Comparison of ENCODE assay signal across 21 cellular contexts in the genomic region with DNA sequence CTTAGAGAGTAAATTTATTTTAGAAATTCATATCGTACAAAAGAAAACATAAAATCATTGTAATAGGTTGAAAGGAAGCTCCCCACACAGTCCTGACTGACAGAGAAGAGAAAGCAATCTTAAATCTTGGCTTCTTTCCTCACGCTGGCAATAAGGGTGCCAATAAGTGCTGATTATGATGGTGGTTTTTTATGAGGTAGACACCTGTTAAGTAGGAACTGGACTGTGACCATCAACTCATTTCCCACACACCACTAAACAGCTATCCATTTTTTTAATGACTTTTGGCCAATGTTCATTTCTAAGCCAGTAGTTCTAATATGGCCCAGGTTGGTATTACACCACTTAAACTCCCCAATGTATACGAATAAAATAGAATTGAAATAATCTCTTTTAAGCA.
"Had no signal": no experiment of that assay in that cellular context is flagged by ENCODE, and none has a peak within 500 bp of the region (broad histone marks: within the 10 kb centered on the region; RNA-seq: fewer than 3 reads in every experiment).

No MANE protein-coding gene starts in this region.

- H3K27ac ChIP-seq: epithelial cell of prostate, parathyroid adenoma, stomach, upper lobe of right lung had no signal

- H3K27me3 ChIP-seq: stomach, upper lobe of right lung had no signal

- H3K9me3 ChIP-seq: upper lobe of right lung had no signal

- H3K4me3 ChIP-seq: lung, smooth muscle cell, stomach, upper lobe of right lung had no signal

- DNase-seq: activated CD4-positive, alpha-beta T cell treated with anti-CD3 and anti-CD28 coated beads, Interleukin-2, amount 10 ng/mL, durations not matched to agents 7 days and 5 days; activated CD8-positive, alpha-beta T cell treated with anti-CD3 and anti-CD28 coated beads, Interleukin-2, amount 10 ng/mL, durations not matched to agents 7 days and 5 days; activated naive CD4-positive, alpha-beta T cell treated with anti-CD3 and anti-CD28 coated beads, Interleukin-2, amount 10 ng/mL, durations not matched to agents 7 days and 5 days; activated naive CD8-positive, alpha-beta T cell treated with anti-CD3 and anti-CD28 coated beads, Interleukin-2, amount 50 U/mL, for 24 hours; activated T-cell treated with anti-CD3 and anti-CD28 coated beads, Interleukin-2, amount 50 U/mL, for 4 hours; anterior cingulate cortex; central memory CD4-positive, alpha-beta T cell; endodermal cell; foreskin fibroblast; glutamatergic neuron; hippocampal formation; left cardiac atrium; stimulated activated CD4-positive, alpha-beta T cell treated with anti-CD3 and anti-CD28 coated beads, Interleukin-4, amount 100 ng/mL, for 24 hours; stomach; upper lobe of right lung had no signal

- H3K4me1 ChIP-seq: stomach, upper lobe of right lung had no signal

- ATAC-seq: activated CD8-positive, alpha-beta T cell treated with anti-CD3 and anti-CD28 coated beads, Interleukin-2, amount 10 ng/mL, durations not matched to agents 7 days and 5 days; activated naive CD8-positive, alpha-beta T cell treated with anti-CD3 and anti-CD28 coated beads, Interleukin-2, amount 50 U/mL, for 24 hours; activated T-cell treated with anti-CD3 and anti-CD28 coated beads, Interleukin-2, amount 50 U/mL, for 4 hours; left cardiac atrium; sciatic nerve; stimulated activated effector memory CD8-positive, alpha-beta T cell treated with anti-CD3 and anti-CD28 coated beads, Interleukin-12 subunit alpha, Interleukin-12 subunit beta, amount 100 ng/mL, for 72 hours; upper lobe of right lung had no signal
